ENCODE assay signal across 1 cellular context in the genomic region with DNA sequence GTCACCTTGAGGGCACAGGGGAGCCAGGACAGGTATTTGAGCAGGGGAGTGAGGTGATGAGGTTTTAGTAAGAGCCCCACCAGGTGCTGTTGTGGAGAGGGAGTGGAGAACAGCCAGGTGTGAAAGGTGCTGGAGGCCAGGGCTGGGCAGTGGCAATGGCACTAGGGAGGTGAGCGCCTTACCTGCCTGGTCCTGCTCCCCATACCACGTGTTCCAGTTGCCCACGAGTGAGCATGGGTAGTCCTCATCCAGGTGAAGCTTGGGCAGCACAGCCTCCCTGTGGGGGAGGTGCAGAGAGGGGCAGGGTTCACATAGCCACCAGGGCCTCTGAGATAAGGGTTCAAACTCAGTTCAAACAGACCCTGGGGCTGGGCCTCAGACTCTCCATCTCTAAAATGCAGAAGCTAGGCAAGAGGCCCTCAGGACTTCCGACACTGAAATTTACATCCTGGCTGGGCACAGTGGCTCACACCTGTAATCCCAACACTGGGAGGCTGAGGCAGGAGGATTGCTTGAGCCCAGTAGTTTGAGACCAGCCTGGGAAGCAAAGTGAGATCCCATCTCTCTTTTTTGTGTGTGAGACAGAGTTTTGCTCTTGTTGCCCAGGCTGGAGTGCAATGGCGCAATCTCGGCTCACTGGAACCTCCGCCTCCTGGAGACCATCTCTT.
TF ChIP-seq lines count a peak whose summit lies in the region.

No MANE protein-coding gene starts in this region.

TF ChIP-seq in HepG2, 621 proteins besides CTCF, POLR2A, EP300 and RAD21 (continued from another document and continues in another):
- TF ChIP-seq, protein P1, sequence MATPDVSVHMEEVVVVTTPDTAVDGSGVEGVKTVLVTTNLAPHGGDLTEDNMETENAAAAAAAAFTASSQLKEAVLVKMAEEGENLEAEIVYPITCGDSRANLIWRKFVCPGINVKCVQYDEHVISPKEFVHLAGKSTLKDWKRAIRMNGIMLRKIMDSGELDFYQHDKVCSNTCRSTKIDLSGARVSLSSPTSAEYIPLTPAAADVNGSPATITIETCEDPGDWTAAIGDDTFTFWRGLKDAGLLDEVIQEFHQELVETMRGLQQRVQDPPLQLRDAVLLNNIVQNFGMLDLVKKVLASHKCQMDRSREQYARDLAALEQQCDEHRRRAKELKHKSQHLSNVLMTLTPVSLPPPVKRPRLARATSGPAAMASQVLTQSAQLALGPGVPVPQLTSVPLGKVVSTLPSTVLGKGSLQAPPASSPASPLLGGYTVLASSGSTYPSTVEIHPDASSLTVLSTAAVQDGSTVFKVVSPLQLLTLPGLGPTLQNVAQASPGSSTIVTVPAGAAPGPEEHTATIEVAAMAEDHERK (CRISPR knock-in tag; IDR thresholded peaks at IDR 0.05; ENCODE audit: low read depth), result no peak
- TF ChIP-seq ZNF12 (CRISPR knock-in tag; IDR thresholded peaks at IDR 0.05) (no peak), ZNF17 (CRISPR knock-in tag; IDR thresholded peaks at IDR 0.05) (no peak), ELF3 (CRISPR knock-in tag; IDR thresholded peaks at IDR 0.05) (no peak), ZNF652 (CRISPR knock-in tag; IDR thresholded peaks at IDR 0.05; ENCODE audit: borderline replicate concordance, low read depth) (no peak), HMG20B (CRISPR knock-in tag; conservative IDR thresholded peaks at IDR 0.05) (no peak), ZFP36L2 (CRISPR knock-in tag; IDR thresholded peaks at IDR 0.05) (no peak), TOPORS (CRISPR knock-in tag; IDR thresholded peaks at IDR 0.05) (peak; percentile 11; the same call in 1 of the 2 replicates), ZNF607 (CRISPR knock-in tag; IDR thresholded peaks at IDR 0.05; ENCODE audit: borderline replicate concordance) (peak; percentile 73; the same call in 1 of the 2 replicates), ZNF777 (CRISPR knock-in tag; IDR thresholded peaks at IDR 0.05) (no peak), HNRNPL (IDR thresholded peaks at IDR 0.05; ENCODE audit: low read depth, low read length) (peak; percentile 90), ZFP90 (CRISPR knock-in tag; IDR thresholded peaks at IDR 0.05; ENCODE audit: borderline replicate concordance) (no peak), ATM (IDR thresholded peaks at IDR 0.05; ENCODE audit: borderline replicate concordance) (no peak), RELA (CRISPR knock-in tag; IDR thresholded peaks at IDR 0.05) (no peak), MAFF (IDR thresholded peaks at IDR 0.05; ENCODE audit: low read depth, low read length) (no peak), ZNF572 (CRISPR knock-in tag; IDR thresholded peaks at IDR 0.05) (no peak), ZNF781 (CRISPR knock-in tag; IDR thresholded peaks at IDR 0.05; ENCODE audit: borderline replicate concordance, not compliant biosample characterization) (peak; percentile 59), CHD2 (IDR thresholded peaks at IDR 0.05; ENCODE audit: low read depth, low read length) (no peak), FOSL1 (CRISPR knock-in tag; IDR thresholded peaks at IDR 0.05; ENCODE audit: borderline replicate concordance) (no peak)
- TF ChIP-seq, protein P2, sequence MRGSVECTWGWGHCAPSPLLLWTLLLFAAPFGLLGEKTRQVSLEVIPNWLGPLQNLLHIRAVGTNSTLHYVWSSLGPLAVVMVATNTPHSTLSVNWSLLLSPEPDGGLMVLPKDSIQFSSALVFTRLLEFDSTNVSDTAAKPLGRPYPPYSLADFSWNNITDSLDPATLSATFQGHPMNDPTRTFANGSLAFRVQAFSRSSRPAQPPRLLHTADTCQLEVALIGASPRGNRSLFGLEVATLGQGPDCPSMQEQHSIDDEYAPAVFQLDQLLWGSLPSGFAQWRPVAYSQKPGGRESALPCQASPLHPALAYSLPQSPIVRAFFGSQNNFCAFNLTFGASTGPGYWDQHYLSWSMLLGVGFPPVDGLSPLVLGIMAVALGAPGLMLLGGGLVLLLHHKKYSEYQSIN (CRISPR knock-in tag; IDR thresholded peaks at IDR 0.05; ENCODE audit: borderline replicate concordance), result no peak
- TF ChIP-seq, protein P3, sequence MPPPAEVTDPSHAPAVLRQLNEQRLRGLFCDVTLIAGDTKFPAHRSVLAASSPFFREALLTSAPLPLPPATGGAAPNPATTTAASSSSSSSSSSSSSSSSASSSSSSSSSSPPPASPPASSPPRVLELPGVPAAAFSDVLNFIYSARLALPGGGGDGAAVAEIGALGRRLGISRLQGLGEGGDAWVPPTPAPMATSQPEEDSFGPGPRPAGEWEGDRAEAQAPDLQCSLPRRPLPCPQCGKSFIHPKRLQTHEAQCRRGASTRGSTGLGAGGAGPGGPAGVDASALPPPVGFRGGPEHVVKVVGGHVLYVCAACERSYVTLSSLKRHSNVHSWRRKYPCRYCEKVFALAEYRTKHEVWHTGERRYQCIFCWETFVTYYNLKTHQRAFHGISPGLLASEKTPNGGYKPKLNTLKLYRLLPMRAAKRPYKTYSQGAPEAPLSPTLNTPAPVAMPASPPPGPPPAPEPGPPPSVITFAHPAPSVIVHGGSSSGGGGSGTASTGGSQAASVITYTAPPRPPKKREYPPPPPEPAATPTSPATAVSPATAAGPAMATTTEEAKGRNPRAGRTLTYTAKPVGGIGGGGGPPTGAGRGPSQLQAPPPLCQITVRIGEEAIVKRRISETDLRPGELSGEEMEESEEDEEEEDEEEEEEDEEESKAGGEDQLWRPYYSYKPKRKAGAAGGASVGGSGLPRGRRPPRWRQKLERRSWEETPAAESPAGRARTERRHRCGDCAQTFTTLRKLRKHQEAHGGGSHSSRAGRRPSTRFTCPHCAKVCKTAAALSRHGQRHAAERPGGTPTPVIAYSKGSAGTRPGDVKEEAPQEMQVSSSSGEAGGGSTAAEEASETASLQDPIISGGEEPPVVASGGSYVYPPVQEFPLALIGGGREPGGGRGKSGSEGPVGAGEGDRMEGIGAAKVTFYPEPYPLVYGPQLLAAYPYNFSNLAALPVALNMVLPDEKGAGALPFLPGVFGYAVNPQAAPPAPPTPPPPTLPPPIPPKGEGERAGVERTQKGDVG (CRISPR knock-in tag; IDR thresholded peaks at IDR 0.05; ENCODE audit: borderline replicate concordance), result no peak; the same call in 1 of the 2 replicates
- TF ChIP-seq, protein P4, sequence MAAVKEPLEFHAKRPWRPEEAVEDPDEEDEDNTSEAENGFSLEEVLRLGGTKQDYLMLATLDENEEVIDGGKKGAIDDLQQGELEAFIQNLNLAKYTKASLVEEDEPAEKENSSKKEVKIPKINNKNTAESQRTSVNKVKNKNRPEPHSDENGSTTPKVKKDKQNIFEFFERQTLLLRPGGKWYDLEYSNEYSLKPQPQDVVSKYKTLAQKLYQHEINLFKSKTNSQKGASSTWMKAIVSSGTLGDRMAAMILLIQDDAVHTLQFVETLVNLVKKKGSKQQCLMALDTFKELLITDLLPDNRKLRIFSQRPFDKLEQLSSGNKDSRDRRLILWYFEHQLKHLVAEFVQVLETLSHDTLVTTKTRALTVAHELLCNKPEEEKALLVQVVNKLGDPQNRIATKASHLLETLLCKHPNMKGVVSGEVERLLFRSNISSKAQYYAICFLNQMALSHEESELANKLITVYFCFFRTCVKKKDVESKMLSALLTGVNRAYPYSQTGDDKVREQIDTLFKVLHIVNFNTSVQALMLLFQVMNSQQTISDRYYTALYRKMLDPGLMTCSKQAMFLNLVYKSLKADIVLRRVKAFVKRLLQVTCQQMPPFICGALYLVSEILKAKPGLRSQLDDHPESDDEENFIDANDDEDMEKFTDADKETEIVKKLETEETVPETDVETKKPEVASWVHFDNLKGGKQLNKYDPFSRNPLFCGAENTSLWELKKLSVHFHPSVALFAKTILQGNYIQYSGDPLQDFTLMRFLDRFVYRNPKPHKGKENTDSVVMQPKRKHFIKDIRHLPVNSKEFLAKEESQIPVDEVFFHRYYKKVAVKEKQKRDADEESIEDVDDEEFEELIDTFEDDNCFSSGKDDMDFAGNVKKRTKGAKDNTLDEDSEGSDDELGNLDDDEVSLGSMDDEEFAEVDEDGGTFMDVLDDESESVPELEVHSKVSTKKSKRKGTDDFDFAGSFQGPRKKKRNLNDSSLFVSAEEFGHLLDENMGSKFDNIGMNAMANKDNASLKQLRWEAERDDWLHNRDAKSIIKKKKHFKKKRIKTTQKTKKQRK (IDR thresholded peaks at IDR 0.05; ENCODE audit: low read length), result no peak
- TF ChIP-seq, protein P5, sequence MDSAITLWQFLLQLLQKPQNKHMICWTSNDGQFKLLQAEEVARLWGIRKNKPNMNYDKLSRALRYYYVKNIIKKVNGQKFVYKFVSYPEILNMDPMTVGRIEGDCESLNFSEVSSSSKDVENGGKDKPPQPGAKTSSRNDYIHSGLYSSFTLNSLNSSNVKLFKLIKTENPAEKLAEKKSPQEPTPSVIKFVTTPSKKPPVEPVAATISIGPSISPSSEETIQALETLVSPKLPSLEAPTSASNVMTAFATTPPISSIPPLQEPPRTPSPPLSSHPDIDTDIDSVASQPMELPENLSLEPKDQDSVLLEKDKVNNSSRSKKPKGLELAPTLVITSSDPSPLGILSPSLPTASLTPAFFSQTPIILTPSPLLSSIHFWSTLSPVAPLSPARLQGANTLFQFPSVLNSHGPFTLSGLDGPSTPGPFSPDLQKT (CRISPR knock-in tag; IDR thresholded peaks at IDR 0.05; ENCODE audit: borderline replicate concordance), result no peak
- TF ChIP-seq, protein P6, sequence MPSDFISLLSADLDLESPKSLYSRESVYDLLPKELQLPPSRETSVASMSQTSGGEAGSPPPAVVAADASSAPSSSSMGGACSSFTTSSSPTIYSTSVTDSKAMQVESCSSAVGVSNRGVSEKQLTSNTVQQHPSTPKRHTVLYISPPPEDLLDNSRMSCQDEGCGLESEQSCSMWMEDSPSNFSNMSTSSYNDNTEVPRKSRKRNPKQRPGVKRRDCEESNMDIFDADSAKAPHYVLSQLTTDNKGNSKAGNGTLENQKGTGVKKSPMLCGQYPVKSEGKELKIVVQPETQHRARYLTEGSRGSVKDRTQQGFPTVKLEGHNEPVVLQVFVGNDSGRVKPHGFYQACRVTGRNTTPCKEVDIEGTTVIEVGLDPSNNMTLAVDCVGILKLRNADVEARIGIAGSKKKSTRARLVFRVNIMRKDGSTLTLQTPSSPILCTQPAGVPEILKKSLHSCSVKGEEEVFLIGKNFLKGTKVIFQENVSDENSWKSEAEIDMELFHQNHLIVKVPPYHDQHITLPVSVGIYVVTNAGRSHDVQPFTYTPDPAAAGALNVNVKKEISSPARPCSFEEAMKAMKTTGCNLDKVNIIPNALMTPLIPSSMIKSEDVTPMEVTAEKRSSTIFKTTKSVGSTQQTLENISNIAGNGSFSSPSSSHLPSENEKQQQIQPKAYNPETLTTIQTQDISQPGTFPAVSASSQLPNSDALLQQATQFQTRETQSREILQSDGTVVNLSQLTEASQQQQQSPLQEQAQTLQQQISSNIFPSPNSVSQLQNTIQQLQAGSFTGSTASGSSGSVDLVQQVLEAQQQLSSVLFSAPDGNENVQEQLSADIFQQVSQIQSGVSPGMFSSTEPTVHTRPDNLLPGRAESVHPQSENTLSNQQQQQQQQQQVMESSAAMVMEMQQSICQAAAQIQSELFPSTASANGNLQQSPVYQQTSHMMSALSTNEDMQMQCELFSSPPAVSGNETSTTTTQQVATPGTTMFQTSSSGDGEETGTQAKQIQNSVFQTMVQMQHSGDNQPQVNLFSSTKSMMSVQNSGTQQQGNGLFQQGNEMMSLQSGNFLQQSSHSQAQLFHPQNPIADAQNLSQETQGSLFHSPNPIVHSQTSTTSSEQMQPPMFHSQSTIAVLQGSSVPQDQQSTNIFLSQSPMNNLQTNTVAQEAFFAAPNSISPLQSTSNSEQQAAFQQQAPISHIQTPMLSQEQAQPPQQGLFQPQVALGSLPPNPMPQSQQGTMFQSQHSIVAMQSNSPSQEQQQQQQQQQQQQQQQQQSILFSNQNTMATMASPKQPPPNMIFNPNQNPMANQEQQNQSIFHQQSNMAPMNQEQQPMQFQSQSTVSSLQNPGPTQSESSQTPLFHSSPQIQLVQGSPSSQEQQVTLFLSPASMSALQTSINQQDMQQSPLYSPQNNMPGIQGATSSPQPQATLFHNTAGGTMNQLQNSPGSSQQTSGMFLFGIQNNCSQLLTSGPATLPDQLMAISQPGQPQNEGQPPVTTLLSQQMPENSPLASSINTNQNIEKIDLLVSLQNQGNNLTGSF (CRISPR knock-in tag; IDR thresholded peaks at IDR 0.05), result no peak
- TF ChIP-seq, protein P7, sequence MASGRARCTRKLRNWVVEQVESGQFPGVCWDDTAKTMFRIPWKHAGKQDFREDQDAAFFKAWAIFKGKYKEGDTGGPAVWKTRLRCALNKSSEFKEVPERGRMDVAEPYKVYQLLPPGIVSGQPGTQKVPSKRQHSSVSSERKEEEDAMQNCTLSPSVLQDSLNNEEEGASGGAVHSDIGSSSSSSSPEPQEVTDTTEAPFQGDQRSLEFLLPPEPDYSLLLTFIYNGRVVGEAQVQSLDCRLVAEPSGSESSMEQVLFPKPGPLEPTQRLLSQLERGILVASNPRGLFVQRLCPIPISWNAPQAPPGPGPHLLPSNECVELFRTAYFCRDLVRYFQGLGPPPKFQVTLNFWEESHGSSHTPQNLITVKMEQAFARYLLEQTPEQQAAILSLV (CRISPR knock-in tag; IDR thresholded peaks at IDR 0.05; ENCODE audit: borderline replicate concordance), result no peak
- TF ChIP-seq, protein P8, sequence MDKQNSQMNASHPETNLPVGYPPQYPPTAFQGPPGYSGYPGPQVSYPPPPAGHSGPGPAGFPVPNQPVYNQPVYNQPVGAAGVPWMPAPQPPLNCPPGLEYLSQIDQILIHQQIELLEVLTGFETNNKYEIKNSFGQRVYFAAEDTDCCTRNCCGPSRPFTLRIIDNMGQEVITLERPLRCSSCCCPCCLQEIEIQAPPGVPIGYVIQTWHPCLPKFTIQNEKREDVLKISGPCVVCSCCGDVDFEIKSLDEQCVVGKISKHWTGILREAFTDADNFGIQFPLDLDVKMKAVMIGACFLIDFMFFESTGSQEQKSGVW (CRISPR knock-in tag; IDR thresholded peaks at IDR 0.05; ENCODE audit: borderline replicate concordance), result no peak
- TF ChIP-seq, protein P9, sequence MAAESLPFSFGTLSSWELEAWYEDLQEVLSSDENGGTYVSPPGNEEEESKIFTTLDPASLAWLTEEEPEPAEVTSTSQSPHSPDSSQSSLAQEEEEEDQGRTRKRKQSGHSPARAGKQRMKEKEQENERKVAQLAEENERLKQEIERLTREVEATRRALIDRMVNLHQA (CRISPR knock-in tag; IDR thresholded peaks at IDR 0.05), result no peak
